13 cellular contexts compared by ENCODE assay signal in the genomic region with DNA sequence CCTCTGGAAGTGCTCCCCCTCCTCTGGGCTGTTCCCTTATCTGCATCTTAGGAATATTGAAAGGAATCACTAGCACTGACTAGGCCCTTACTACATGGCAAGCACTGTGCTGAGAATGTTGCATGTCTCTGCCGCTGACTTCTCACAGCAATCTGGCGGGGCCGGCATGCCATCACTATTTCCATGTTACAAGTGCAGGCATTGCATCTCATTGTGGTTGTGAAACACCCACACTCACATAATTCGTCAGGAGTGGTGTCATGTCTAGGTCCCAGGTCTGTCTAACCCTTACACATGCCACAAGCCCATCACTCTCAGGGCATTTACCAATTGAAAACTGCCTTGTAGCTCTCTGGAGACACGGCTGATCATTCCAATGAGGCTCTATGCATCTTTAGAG. TPM values are rescaled to one million over a fixed set of nuclear protein-coding genes. Genes with fewer than 3 reads are reported as not detected.
DNase-seq lines count a peak whose midpoint lies in the region; TF ChIP-seq lines count a peak whose summit lies in the region.
"Had no signal": no experiment of that assay in that cellular context is flagged by ENCODE, and none has a peak within 500 bp of the region (broad histone marks: within the 10 kb centered on the region; RNA-seq: fewer than 3 reads in every experiment).

No MANE protein-coding gene starts in this region.

- H3K79me2 ChIP-seq in OCI-LY1 (ENCODE audit: insufficient read depth, low read length) = no peaks in the 10 kb centered on the region

- no peaks in the 10 kb centered on the region for H4K20me1 ChIP-seq in BLaER1 treated with 17β-estradiol and CSF1 and Interleukin-3, amounts not matched to agents 10 nM and 100 nM
- H4K20me1 ChIP-seq in OCI-LY1 (ENCODE audit: insufficient read depth, low read length) = no peaks in the 10 kb centered on the region

- H3K36me3 ChIP-seq in BLaER1 treated with 17β-estradiol and CSF1 and Interleukin-3, amounts not matched to agents 10 nM and 100 nM = no peaks in the 10 kb centered on the region
- no peaks in the 10 kb centered on the region for H3K36me3 ChIP-seq in OCI-LY1 (ENCODE audit: insufficient read depth, low read length)
- H3K36me3 ChIP-seq: BE2C had no signal

- no peaks in the 10 kb centered on the region for H3K9me3 ChIP-seq in BLaER1 treated with 17β-estradiol and CSF1 and Interleukin-3, amounts not matched to agents 10 nM and 100 nM (replicated peaks in 1 of 11)
- no peaks in the 10 kb centered on the region for H3K9me3 ChIP-seq in OCI-LY1 (ENCODE audit: low read length)
- H3K9me3 ChIP-seq: BE2C, testis had no signal

- peak overlapping the region; percentile 70 to 97 (median 84) for H3K4me2 ChIP-seq in BLaER1 treated with 17β-estradiol and CSF1 and Interleukin-3, amounts not matched to agents 10 nM and 100 nM
- H3K4me2 ChIP-seq in OCI-LY1 (ENCODE audit: low read length) = peak overlapping the region; percentile 56; the same call in 1 of the 2 replicates

- H2AFZ ChIP-seq in OCI-LY1 (ENCODE audit: low read length) = no peak overlapping the region

- no peaks in the 10 kb centered on the region for H3K27me3 ChIP-seq in BLaER1 treated with 17β-estradiol and CSF1 and Interleukin-3, amounts not matched to agents 10 nM and 100 nM
- no peaks in the 10 kb centered on the region for H3K27me3 ChIP-seq in OCI-LY1 (ENCODE audit: insufficient read depth, low read length)
- H3K27me3 ChIP-seq: testis had no signal

- peak overlapping the region in 8 of 11 experiments; percentile 19 to 79 (median 72); a peak in 13 of 22 replicates for H3K9ac ChIP-seq in BLaER1 treated with 17β-estradiol and CSF1 and Interleukin-3, amounts not matched to agents 10 nM and 100 nM
- peak overlapping the region; percentile 67; the same call in 1 of the 2 replicates for H3K9ac ChIP-seq in OCI-LY1 (ENCODE audit: low read length)

- DNase-seq in activated T-helper 9 cell treated with anti-CD3 and anti-CD28 coated beads, Interleukin-2, amount 50 U/mL, for 16 hours (ENCODE audit: low read depth) = peak; percentile 51
- DNase-seq in stimulated activated CD4-positive, alpha-beta T cell treated with anti-CD3 and anti-CD28 coated beads, Interleukin-12 subunit alpha, Interleukin-12 subunit beta, amount 100 ng/mL, for 48 hours (ENCODE audit: low read depth in 2 of 3, low spot score in 1 of 3) = peak; percentile 73 to 79 (median 78)
- no peak for DNase-seq in kidney glomerular epithelial cell (lab: John Stamatoyannopoulos, UW)
- DNase-seq in cerebellum (ENCODE audit: low spot score) = no peak
- DNase-seq in NCI-H748 treated with DMSO at 0.1 percent for 48 hours (lab: John Stamatoyannopoulos, UW) = no peak
- DNase-seq in D341Med (ENCODE audit: low spot score) = no peak
- DNase-seq: BE2C, NCI-H146, NCI-H774, testis had no signal

- H3K27ac ChIP-seq in BLaER1 treated with 17β-estradiol and CSF1 and Interleukin-3, amounts not matched to agents 10 nM and 100 nM = peak overlapping the region; percentile 25 to 95 (median 82); a peak in 19 of 22 replicates
- peak overlapping the region; percentile 100 for H3K27ac ChIP-seq in OCI-LY1 (ENCODE audit: low read depth, low read length, poor library complexity, severe bottlenecking)
- H3K27ac ChIP-seq: testis had no signal

- no peaks in the 10 kb centered on the region for H3F3A ChIP-seq in OCI-LY1 (ENCODE audit: insufficient read depth, low read length)

- peaks cover 76 to 94% (median 81%) of the 10 kb centered on the region in 10 experiments for H3K4me1 ChIP-seq in BLaER1 treated with 17β-estradiol and CSF1 and Interleukin-3, amounts not matched to agents 10 nM and 100 nM
- peaks cover 93% of the 10 kb centered on the region for H3K4me1 ChIP-seq in OCI-LY1 (ENCODE audit: insufficient read depth, low read length, severe bottlenecking)
- H3K4me1 ChIP-seq: BE2C had no signal

- H3K4me3 ChIP-seq in BLaER1 treated with 17β-estradiol and CSF1 and Interleukin-3, amounts not matched to agents 10 nM and 100 nM = no peak overlapping the region
- no peak overlapping the region for H3K4me3 ChIP-seq in OCI-LY1 (ENCODE audit: low read depth, low read length, poor library complexity, severe bottlenecking)
- H3K4me3 ChIP-seq: testis had no signal

- H3K9me2 ChIP-seq in OCI-LY1 (ENCODE audit: low read depth, low read length) = no peaks in the 10 kb centered on the region

- no peak for TF ChIP-seq CTCF in OCI-LY1 (IDR thresholded peaks at IDR 0.05; ENCODE audit: low read length)

RNA-seq across cellular contexts. Expression of a gene that starts 8.5 kb away (rescaled TPM):
- total RNA-seq in cerebellum = not detected
- total RNA-seq: myocyte had no signal

RNA-seq across cellular contexts. Expression of a gene that starts 18.2 kb away (rescaled TPM):
- total RNA-seq in cerebellum = 48.1 TPM

Comparison
In these comparisons a context has a peak if more than half of its experiments do, and no peak if none do; other contexts are left out.
1. DNase-seq: peak in activated T-helper 9 cell treated with anti-CD3 and anti-CD28 coated beads, Interleukin-2, amount 50 U/mL, for 16 hours (single experiment) and stimulated activated CD4-positive, alpha-beta T cell treated with anti-CD3 and anti-CD28 coated beads, Interleukin-12 subunit alpha, Interleukin-12 subunit beta, amount 100 ng/mL, for 48 hours (3 of 3); none in kidney glomerular epithelial cell (single experiment), cerebellum (single experiment), NCI-H748 treated with DMSO at 0.1 percent for 48 hours (single experiment) and D341Med (single experiment).